16 cellular contexts compared by ENCODE assay signal in genomic region chr4:38612996-38613395, GRCh38. TPM values are rescaled to one million over a fixed set of nuclear protein-coding genes. Genes with fewer than 3 reads are reported as not detected.
A peak's percentile ranks its signal among the peaks of the same experiment; 100 is the strongest.
DNase-seq lines count a peak whose midpoint lies in the region; ATAC-seq and TF ChIP-seq lines count a peak whose summit lies in the region.
"Had no signal": no experiment of that assay in that cellular context is flagged by ENCODE, and none has a peak within 500 bp of the region (broad histone marks: within the 10 kb centered on the region; RNA-seq: fewer than 3 reads in every experiment).

No MANE protein-coding gene starts in this region.

- H3K27me3 Mint-ChIP-seq in stimulated activated naive CD8-positive, alpha-beta T cell treated with anti-CD3 and anti-CD28 coated beads, Interleukin-15, amount 100 ng/mL, for 72 hours = no peaks in the 10 kb centered on the region

- ATAC-seq in stimulated activated naive CD8-positive, alpha-beta T cell treated with anti-CD3 and anti-CD28 coated beads, Interleukin-15, amount 100 ng/mL, for 72 hours = no peak
- ATAC-seq: gastroesophageal sphincter, psoas muscle had no signal

- H3K4me1 Mint-ChIP-seq in stimulated activated naive CD8-positive, alpha-beta T cell treated with anti-CD3 and anti-CD28 coated beads, Interleukin-15, amount 100 ng/mL, for 72 hours = peaks cover 38% of the 10 kb centered on the region

- peak overlapping the region in 1 of 2 donors; percentile 19 for H3K27ac Mint-ChIP-seq in stimulated activated naive CD8-positive, alpha-beta T cell treated with anti-CD3 and anti-CD28 coated beads, Interleukin-15, amount 100 ng/mL, for 72 hours

- peak overlapping the region; percentile 57 to 80 (median 74) for H3K27ac ChIP-seq in transverse colon
- H3K27ac ChIP-seq: psoas muscle, SJSA1 had no signal

- TF ChIP-seq CTCF in astrocyte of the cerebellum (IDR thresholded peaks at IDR 0.05; ENCODE audit: low read depth, low read length, missing control alignments) = no peak
- TF ChIP-seq CTCF in transverse colon (IDR thresholded peaks at IDR 0.05) = no peak

- in situ Hi-C loops in astrocyte of the cerebellum (cut with HindIII; ENCODE audit: low sequenced_read_pairs) = no loop called here
- in situ Hi-C loops in transverse colon (cut with MboI; ENCODE audit: low pct_ligation_motif_present in 1 of 4, low pct_unique_long_range_greater_than_20kb in 1 of 4, low sequenced_read_pairs in 3 of 4) = no loop called here
- in situ Hi-C loops in KBM-7 (cut with MboI; ENCODE audit: low pct_unique_long_range_greater_than_20kb, low sequenced_read_pairs) = no loop called here

- H3K27me3 ChIP-seq in transverse colon = no peaks in the 10 kb centered on the region
- H3K27me3 ChIP-seq: gastroesophageal sphincter, SJSA1 had no signal

- H3K9me3 Mint-ChIP-seq in stimulated activated naive CD8-positive, alpha-beta T cell treated with anti-CD3 and anti-CD28 coated beads, Interleukin-15, amount 100 ng/mL, for 72 hours = no peaks in the 10 kb centered on the region

- no peak for TF ChIP-seq EP300 in transverse colon (IDR thresholded peaks at IDR 0.05; ENCODE audit: low read depth)

- H3K36me3 ChIP-seq in transverse colon = no peaks in the 10 kb centered on the region
- H3K36me3 ChIP-seq: gastroesophageal sphincter, SJSA1 had no signal

- no peak for TF ChIP-seq POLR2A in transverse colon (IDR thresholded peaks at IDR 0.05)

- no peak overlapping the region for H3K4me3 Mint-ChIP-seq in stimulated activated naive CD8-positive, alpha-beta T cell treated with anti-CD3 and anti-CD28 coated beads, Interleukin-15, amount 100 ng/mL, for 72 hours

- H3K4me1 ChIP-seq in transverse colon = peaks cover 13 to 62% (median 36%) of the 10 kb centered on the region in 4 donors
- H3K4me1 ChIP-seq: SJSA1 had no signal

- no peaks in the 10 kb centered on the region for H3K9me3 ChIP-seq in transverse colon
- H3K9me3 ChIP-seq: gastroesophageal sphincter, psoas muscle, SJSA1 had no signal

- DNase-seq in NCI-H748 (lab: John Stamatoyannopoulos, UW; ENCODE audit: unreplicated experiment) (peak; percentile 68), NCI-H748 treated with DMSO at 0.1 percent for 48 hours (lab: John Stamatoyannopoulos, UW) (no peak), astrocyte of the cerebellum (ENCODE audit: low read depth) (peak; percentile 49), kidney tubule cell (ENCODE audit: low spot score) (peak; percentile 31), transverse colon (no peak), KBM-7 (no peak), HCEC 1CT (no peak)
- DNase-seq in stimulated activated naive CD8-positive, alpha-beta T cell treated with anti-CD3 and anti-CD28 coated beads, Interleukin-15, amount 100 ng/mL, for 72 hours = no peak
- DNase-seq: activated CD4-positive, CD25-positive, alpha-beta regulatory T cell; NCI-H1694 treated with DMSO at 0.1 percent for 48 hours; psoas muscle; substantia nigra had no signal

- intact Hi-C loops in transverse colon (cut with DNase I; ENCODE audit: low total_unique reads) = no loop called here

- H3K4me3 ChIP-seq in astrocyte of the cerebellum (ENCODE audit: low read depth, low read length) = no peak overlapping the region
- H3K4me3 ChIP-seq in transverse colon = no peak overlapping the region
- H3K4me3 ChIP-seq: coronary artery, gastroesophageal sphincter, lung, psoas muscle, SJSA1 had no signal

- WGBS in transverse colon (ENCODE audit: low coverage in 1 of 2), 2 donors = 39 to 48% methylated on average over 2 of the region's 2 CpGs

RNA-seq across cellular contexts. Expression of gene KLF3, which starts 51.0 kb away (rescaled TPM):
- total RNA-seq in transverse colon = 100 to 1,000 TPM; 111 to 174 (median 132) TPM

Comparison
In these comparisons a context has a peak if more than half of its experiments do, and no peak if none do; other contexts are left out.
1. DNase-seq: peak in NCI-H748 (single experiment), astrocyte of the cerebellum (single experiment) and kidney tubule cell (single experiment); none in NCI-H748 treated with DMSO at 0.1 percent for 48 hours (single experiment), transverse colon (single experiment), stimulated activated naive CD8-positive, alpha-beta T cell treated with anti-CD3 and anti-CD28 coated beads, Interleukin-15, amount 100 ng/mL, for 72 hours (0 of 2), KBM-7 (single experiment) and HCEC 1CT (single experiment).